ENCODE assay signal across 8 cellular contexts in the genomic region with DNA sequence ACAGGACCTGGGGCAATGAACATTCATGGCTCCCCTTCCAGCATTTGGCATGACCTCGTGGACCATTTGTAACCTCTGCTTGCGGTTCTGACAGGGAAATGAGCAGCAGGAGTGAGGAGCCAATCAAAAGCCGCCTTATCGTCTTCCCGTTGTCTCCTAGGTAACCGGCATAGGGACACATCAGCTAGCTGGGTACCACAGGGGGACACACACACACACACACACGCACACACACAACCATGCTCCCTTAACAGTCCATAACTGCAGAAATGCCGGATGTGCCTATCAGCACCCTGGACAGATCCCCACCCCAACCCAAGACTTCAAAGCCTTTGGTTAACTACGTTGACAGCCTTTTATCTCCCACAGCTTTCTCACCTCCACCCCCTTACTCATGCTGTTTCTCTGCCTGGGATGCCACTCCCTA. TPM values are rescaled to one million over a fixed set of nuclear protein-coding genes. Genes with fewer than 3 reads are reported as not detected.
A peak's percentile ranks its signal among the peaks of the same experiment; 100 is the strongest.
DNase-seq lines count a peak whose midpoint lies in the region; ATAC-seq and TF ChIP-seq lines count a peak whose summit lies in the region.

No MANE protein-coding gene starts in this region.

- DNase-seq in CMK (ENCODE audit: low read depth) (peak; percentile 8), NCI-H1105 (lab: John Stamatoyannopoulos, UW) (peak; percentile 27), activated T-cell treated with anti-CD3 and anti-CD28 coated beads for 24 hours (ENCODE audit: low read depth) (peak; percentile 25), foreskin keratinocyte (no peak), NCI-H69 (lab: John Stamatoyannopoulos, UW) (no peak), NCI-H128 (lab: John Stamatoyannopoulos, UW; ENCODE audit: unreplicated experiment) (no peak)
- DNase-seq in stimulated activated CD8-positive, alpha-beta memory T cell treated with anti-CD3 and anti-CD28 coated beads, Interleukin-2, amount 100 ng/mL, for 48 hours (ENCODE audit: low read depth in 2 of 2): peak; percentile 25 to 31
- DNase-seq in effector memory CD4-positive, alpha-beta T cell: no peak

- no peak overlapping the region for H3K27ac ChIP-seq in foreskin keratinocyte
- H3K27ac ChIP-seq in effector memory CD4-positive, alpha-beta T cell (ENCODE audit: insufficient read depth, low read length, poor library complexity, severe bottlenecking): no peak overlapping the region

- TF ChIP-seq CTCF in foreskin keratinocyte (conservative IDR thresholded peaks at IDR 0.05): no peak

- H3K27me3 ChIP-seq in foreskin keratinocyte: peaks cover 37% of the 10 kb centered on the region
- H3K27me3 ChIP-seq in effector memory CD4-positive, alpha-beta T cell (replicated peaks; ENCODE audit: control insufficient read depth, insufficient read depth, low read length, poor library complexity, severe bottlenecking): peaks cover 21% of the 10 kb centered on the region

- no peaks in the 10 kb centered on the region for H3K9me3 ChIP-seq in effector memory CD4-positive, alpha-beta T cell (ENCODE audit: control insufficient read depth, low read length)

- H3K4me1 ChIP-seq in foreskin keratinocyte: no peaks in the 10 kb centered on the region
- no peaks in the 10 kb centered on the region for H3K4me1 ChIP-seq in effector memory CD4-positive, alpha-beta T cell (ENCODE audit: control insufficient read depth, insufficient read depth, low read length, poor library complexity, severe bottlenecking)

- ATAC-seq in foreskin keratinocyte: peak; percentile 27

- H3K36me3 ChIP-seq in effector memory CD4-positive, alpha-beta T cell (ENCODE audit: control insufficient read depth, insufficient read depth, low read length): no peaks in the 10 kb centered on the region

- H3K4me3 ChIP-seq in effector memory CD4-positive, alpha-beta T cell (ENCODE audit: insufficient read depth, low read depth, low read length, poor library complexity, severe bottlenecking): no peak overlapping the region

RNA-seq across cellular contexts. Expression of a gene that starts 53.4 kb away (rescaled TPM):
- 12.3 and 13.0 TPM in 2 replicates for total RNA-seq in foreskin keratinocyte
- 14.4 and 14.9 TPM in 2 replicates for polyA plus RNA-seq in foreskin keratinocyte

RNA-seq across cellular contexts. Expression of a gene that starts 58.0 kb away (rescaled TPM):
- 0.78 and 0.81 TPM in 2 replicates for total RNA-seq in foreskin keratinocyte
- polyA plus RNA-seq in foreskin keratinocyte: 0.47 and 0.57 TPM in 2 replicates

Comparison
In these comparisons a context has a peak if more than half of its experiments do, and no peak if none do; other contexts are left out.
1. DNase-seq: peak in CMK (single experiment), NCI-H1105 (single experiment), activated T-cell treated with anti-CD3 and anti-CD28 coated beads for 24 hours (single experiment) and stimulated activated CD8-positive, alpha-beta memory T cell treated with anti-CD3 and anti-CD28 coated beads, Interleukin-2, amount 100 ng/mL, for 48 hours (2 of 2); none in foreskin keratinocyte (0 of 2), NCI-H69 (single experiment), NCI-H128 (single experiment) and effector memory CD4-positive, alpha-beta T cell (0 of 3).